22 cellular contexts compared by ENCODE assay signal in genomic region chr9:75065513-75065912, GRCh38.
"Had no signal": no experiment of that assay in that cellular context is flagged by ENCODE, and none has a peak within 500 bp of the region (broad histone marks: within the 10 kb centered on the region; RNA-seq: fewer than 3 reads in every experiment).

No MANE protein-coding gene starts in this region.

- H3K27ac ChIP-seq: HL-60 had no signal

- H3K9me3 Mint-ChIP-seq: T-cell had no signal

- FAIRE-seq: HTR-8/SVneo, RCC 7860 had no signal

- H3K27me3 ChIP-seq: MG63 had no signal

- H3K9me2 ChIP-seq: SK-N-SH had no signal

- H3K36me3 ChIP-seq: MG63 had no signal

- H3K4me3 Mint-ChIP-seq: T-cell had no signal

- DNase-seq: Karpas-422, KG1, MG63, NCI-H1092 treated with DMSO at 0.1 percent for 48 hours, NCI-H1436 treated with DMSO at 0.1 percent for 48 hours, NCI-H1694, NCI-H187 treated with DMSO at 0.1 percent for 48 hours, NCI-H2029 treated with DMSO at 0.1 percent for 48 hours, NCI-H226, NCI-H446, NCI-H510A, NCI-H524 treated with DMSO at 0.1 percent for 48 hours, NCI-H69, NCI-H774, Right ventricle myocardium superior, RPMI8226, SK-N-SH, SW 1271, T-cell had no signal

- H3K9me3 ChIP-seq: MG63, SK-N-SH had no signal

- ATAC-seq: T-cell had no signal

- H3K27me3 Mint-ChIP-seq: T-cell had no signal

- H3K9ac ChIP-seq: SK-N-SH had no signal

- H3K4me3 ChIP-seq: MG63 had no signal
